In the genomic region with DNA sequence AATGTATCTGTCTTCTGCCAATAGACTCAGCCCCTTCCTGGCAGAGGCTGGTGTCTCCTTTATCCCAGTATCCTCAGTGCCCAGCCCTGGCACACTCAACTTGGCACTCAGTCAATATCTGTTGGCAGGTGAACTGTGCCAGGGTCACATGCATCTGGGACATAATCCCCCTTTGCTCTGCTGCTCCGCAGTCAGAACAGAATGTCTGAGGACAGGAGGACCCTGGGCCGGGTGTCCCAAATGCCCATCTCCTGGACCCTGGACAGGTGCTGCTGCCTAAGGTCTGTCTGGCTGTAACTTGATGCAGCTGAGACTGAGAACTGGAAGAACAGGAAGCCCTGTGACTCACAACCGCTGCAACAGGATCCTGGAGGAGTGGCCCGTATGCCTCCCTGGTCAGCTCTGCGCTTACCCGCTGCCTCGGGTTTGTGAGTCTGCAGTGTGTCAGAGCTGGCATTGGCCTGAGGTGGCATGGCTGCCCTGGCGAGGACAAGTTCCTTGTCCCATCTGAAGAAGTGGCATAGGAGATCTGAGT, we compare ENCODE assay signal across 9 cellular contexts. TPM values are rescaled to one million over a fixed set of nuclear protein-coding genes. Genes with fewer than 3 reads are reported as not detected.
A peak's percentile ranks its signal among the peaks of the same experiment; 100 is the strongest.
DNase-seq lines count a peak whose midpoint lies in the region; ATAC-seq and TF ChIP-seq lines count a peak whose summit lies in the region.
"Had no signal": no experiment of that assay in that cellular context is flagged by ENCODE, and none has a peak within 500 bp of the region (broad histone marks: within the 10 kb centered on the region; RNA-seq: fewer than 3 reads in every experiment).

No MANE protein-coding gene starts in this region.

- TF ChIP-seq CTCF in HFFc6 (IDR thresholded peaks at IDR 0.05) = no peak
- TF ChIP-seq CTCF in brain (conservative IDR thresholded peaks at IDR 0.05) = no peak

- peaks cover 79% of the 10 kb centered on the region for H3K4me1 ChIP-seq in ACC112 (ENCODE audit: control insufficient read depth, insufficient read depth, low read length, unreplicated experiment)
- peaks cover 33% of the 10 kb centered on the region for H3K4me1 ChIP-seq in SJCRH30

- H3K4me1 Mint-ChIP-seq in HFFc6 (ENCODE audit: low read depth) = peaks cover 92% of the 10 kb centered on the region
- H3K4me1 Mint-ChIP-seq in brain = peaks cover 91% of the 10 kb centered on the region

- H3K27me3 Mint-ChIP-seq in HFFc6 (ENCODE audit: insufficient read depth) (no peaks in the 10 kb centered on the region), brain (peaks cover 8% of the 10 kb centered on the region)

- H3K9me3 ChIP-seq in SJCRH30 (replicated peaks) = no peaks in the 10 kb centered on the region

- peaks cover 77% of the 10 kb centered on the region for H3K79me2 ChIP-seq in ACC112 (ENCODE audit: control insufficient read depth, insufficient read depth, low read length, unreplicated experiment)

- H3K27me3 ChIP-seq in ACC112 (ENCODE audit: insufficient read depth, low read length) (no peaks in the 10 kb centered on the region), SJCRH30 (no peaks in the 10 kb centered on the region)

- H3K4me3 ChIP-seq in ACC112 (ENCODE audit: low read depth, low read length) (peak overlapping the region; percentile 47), SJCRH30 (no peak overlapping the region)

- ATAC-seq in GM19455 (IDR thresholded peaks at IDR 0.05; ENCODE audit: unreplicated experiment) (no peak), HG02759 (IDR thresholded peaks at IDR 0.05; ENCODE audit: unreplicated experiment) (no peak)

- H3K9me3 Mint-ChIP-seq in HFFc6 = no peaks in the 10 kb centered on the region
- H3K9me3 Mint-ChIP-seq in brain = peaks cover 0 to 1% (median 0%) of the 10 kb centered on the region in 5 experiments
- H3K9me3 Mint-ChIP-seq: central memory CD8-positive, alpha-beta T cell had no signal

- H3K36me3 ChIP-seq in ACC112 (ENCODE audit: insufficient read depth, low read length) (no peaks in the 10 kb centered on the region), SJCRH30 (no peaks in the 10 kb centered on the region; the same call in 1 of the 2 replicates)

- 0 out of 2 replicates have a peak, but pooled peaks cover 4% of the 10 kb centered on the region for H3K36me3 Mint-ChIP-seq in HFFc6 (ENCODE audit: low read depth)
- H3K36me3 Mint-ChIP-seq in brain = peaks cover 64% of the 10 kb centered on the region

- peak overlapping the region; percentile 81 for H3K4me3 Mint-ChIP-seq in HFFc6
- H3K4me3 Mint-ChIP-seq in brain = peak overlapping the region in 4 of 5 experiments; percentile 47 to 64 (median 60)
- H3K4me3 Mint-ChIP-seq: central memory CD8-positive, alpha-beta T cell had no signal

- peak; percentile 91 for DNase-seq in HFFc6
- DNase-seq in SJCRH30 = peak; percentile 70 to 80
- DNase-seq in kidney glomerular epithelial cell (lab: John Stamatoyannopoulos, UW) = peak; percentile 89
- peak; percentile 23 to 38 for DNase-seq in stimulated activated CD4-positive, alpha-beta T cell treated with anti-CD3 and anti-CD28 coated beads, Interleukin-4, amount 100 ng/mL, for 4 hours

- H3K27ac Mint-ChIP-seq in HFFc6 (peak overlapping the region; percentile 98), brain (peak overlapping the region in 4 of 5 experiments; percentile 58 to 76 (median 68))

- H2AFZ ChIP-seq in ACC112 (ENCODE audit: low read length, unreplicated experiment) = no peak overlapping the region

- H3K27ac ChIP-seq in ACC112 (ENCODE audit: low read depth, low read length) (peak overlapping the region; percentile 94), SJCRH30 (no peak overlapping the region)

RNA-seq across cellular contexts. Expression of a gene that starts 11.4 kb away (rescaled TPM):
- total RNA-seq in HFFc6 (2021; fragmentation: NEBNext Ultra II Directional; extraction: Animal tissue kit (Norgen Biotek cat#: 25700)) = 10 to 100 TPM; 26.2 to 51.3 (median 28.4) TPM
- total RNA-seq in SJCRH30 (2014; rRNA removed; shearing (Covaris generic)) = 38.4 and 38.8 TPM in 2 replicates
- 2.5 TPM for polyA plus RNA-seq in brain (ENCODE audit: insufficient read depth, low read depth, low replicate concordance)

Comparison
In these comparisons a context has a peak if more than half of its experiments do, and no peak if none do; other contexts are left out.
1. DNase-seq: peak in every context shown above with its lines; median percentile 91 in HFFc6; 89 in kidney glomerular epithelial cell; 75 in SJCRH30; 30 in stimulated activated CD4-positive, alpha-beta T cell treated with anti-CD3 and anti-CD28 coated beads, Interleukin-4, amount 100 ng/mL, for 4 hours.